ENCODE assay signal across 8 cellular contexts in the genomic region with DNA sequence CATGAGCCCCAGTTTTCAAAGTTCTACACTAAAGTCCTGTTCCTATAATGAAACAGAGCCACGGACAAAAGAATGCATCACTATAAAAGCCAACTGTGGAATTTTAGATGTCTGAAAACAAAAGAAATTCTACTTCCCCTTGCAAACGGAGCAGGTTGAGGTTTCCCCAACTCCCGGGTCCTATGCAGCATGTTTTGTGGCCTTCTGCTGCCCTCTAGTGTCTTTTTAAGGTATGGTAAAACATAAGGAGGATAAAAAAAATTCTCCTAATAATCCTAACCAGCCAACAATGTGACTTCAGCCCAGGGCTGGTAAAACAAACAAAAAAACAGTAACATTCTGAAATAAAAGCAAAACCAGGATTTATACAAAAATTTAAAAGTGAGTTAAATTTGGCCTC.
DNase-seq lines count a peak whose midpoint lies in the region; ATAC-seq and TF ChIP-seq lines count a peak whose summit lies in the region.

No MANE protein-coding gene starts in this region.

- no peaks in the 10 kb centered on the region for H3K36me3 ChIP-seq in HCT116 (ENCODE audit: control insufficient read depth in 1 of 2, insufficient read depth in 2 of 2, low read length in 2 of 2)
- H3K36me3 ChIP-seq in Peyer's patch = no peaks in the 10 kb centered on the region
- H3K36me3 ChIP-seq in tibial artery = no peaks in the 10 kb centered on the region

- no TSS peak for BruUV-seq in HCT116 (replicated peaks; lab: Mats Ljungman, UMichigan)

- no peak overlapping the region for H3K27ac Mint-ChIP-seq in central memory CD8-positive, alpha-beta T cell (ENCODE audit: low read depth)

- DNase-seq in AG08395 (ENCODE audit: low spot score) (peak; percentile 63), GM10266 (ENCODE audit: extremely low spot score) (peak; percentile 46), HCT116 (ENCODE audit: low read depth, low spot score) (peak; percentile 35), Kasumi-1 (lab: John Stamatoyannopoulos, UW) (peak; percentile 71 to 82), Peyer's patch (peak in 1 of 3 donors; percentile 49), left lobe of liver (ENCODE audit: low spot score) (no peak), tibial artery (no peak)
- no peak for DNase-seq in central memory CD8-positive, alpha-beta T cell (ENCODE audit: low spot score in 2 of 2)

- H3K9me3 ChIP-seq in HCT116 (ENCODE audit: control insufficient read depth in 1 of 2, insufficient read depth in 1 of 2, low read depth in 1 of 2, low read length in 2 of 2) (no peaks in the 10 kb centered on the region), Peyer's patch (no peaks in the 10 kb centered on the region), tibial artery (no peaks in the 10 kb centered on the region)

- H3K9ac ChIP-seq in HCT116 (ENCODE audit: low read length) = no peak overlapping the region

- POLR2A ChIA-PET in HCT116 (lab: Charles Lee) = no interaction called here

- no peaks in the 10 kb centered on the region for H3K27me3 Mint-ChIP-seq in central memory CD8-positive, alpha-beta T cell

- TF ChIP-seq CTCF in GM10266 (IDR thresholded peaks at IDR 0.05; ENCODE audit: control insufficient read depth, insufficient read depth, low read depth, missing control alignments) = peak; percentile 65
- TF ChIP-seq CTCF in HCT116 (IDR thresholded peaks at IDR 0.05 in 2 of 3, conservative IDR thresholded peaks at IDR 0.05 in 1 of 3; ENCODE audit: borderline replicate concordance in 1 of 3, insufficient read depth in 1 of 3, low read depth in 2 of 3, low read length in 2 of 3) = peak; percentile 51 to 72 (median 66); a peak in 5 of 6 replicates
- peak in 4 of 6 experiments; percentile 47 to 60 (median 50) for TF ChIP-seq CTCF in Peyer's patch (IDR thresholded peaks at IDR 0.05)
- peak; percentile 49 to 59 for TF ChIP-seq CTCF in tibial artery (IDR thresholded peaks at IDR 0.05)

- peak overlapping the region; percentile 65 for H2AFZ ChIP-seq in HCT116 (ENCODE audit: low read depth, low read length, poor library complexity, severe bottlenecking)

- H3K4me1 ChIP-seq in HCT116 (ENCODE audit: control insufficient read depth in 1 of 2, insufficient read depth in 2 of 2, low read length in 2 of 2) = no peaks in the 10 kb centered on the region
- no peaks in the 10 kb centered on the region for H3K4me1 ChIP-seq in Peyer's patch
- H3K4me1 ChIP-seq in tibial artery = peaks cover 0 to 6% (median 2%) of the 10 kb centered on the region in 4 donors

- no peaks in the 10 kb centered on the region for H3K27me3 ChIP-seq in HCT116 (ENCODE audit: insufficient read depth, low read length)
- H3K27me3 ChIP-seq in Peyer's patch = no peaks in the 10 kb centered on the region
- H3K27me3 ChIP-seq in tibial artery = peaks cover 0 to 5% of the 10 kb centered on the region in 2 donors

- H3K4me1 Mint-ChIP-seq in central memory CD8-positive, alpha-beta T cell = peaks cover 11% of the 10 kb centered on the region

- intact Hi-C loops in HCT116 (cut with micrococcal nuclease) (loop anchor here (1.0 kb wide), 2 partner anchors 1546 to 1891 kb away; no protein-coding TSS in a partner anchor), tibial artery (cut with DNase I; ENCODE audit: low total_unique reads) (no loop called here)

- peak; percentile 73 for TF ChIP-seq RAD21 in HCT116 (IDR thresholded peaks at IDR 0.05; ENCODE audit: low read depth)

- H3K4me3 ChIP-seq in HCT116 (replicated peaks in 1 of 2; ENCODE audit: low read depth in 1 of 2, low read length in 2 of 2) (no peak overlapping the region), Peyer's patch (no peak overlapping the region), tibial artery (no peak overlapping the region)

- TF ChIP-seq POLR2A in HCT116 (IDR thresholded peaks at IDR 0.05; ENCODE audit: borderline replicate concordance, extremely low read depth, insufficient read depth, insufficient read length) (no peak), Peyer's patch (IDR thresholded peaks at IDR 0.05) (no peak)

- H3K36me3 Mint-ChIP-seq in central memory CD8-positive, alpha-beta T cell (ENCODE audit: insufficient read depth) = no peaks in the 10 kb centered on the region

- RAD21 ChIA-PET in HCT116 (lab: Charles Lee; ENCODE audit: low non-redundant PET in 1 of 2, low total read pairs in 2 of 2, uncharacterized antibody in 2 of 2, unreplicated experiment in 2 of 2) = no interaction called here

- peak overlapping the region; percentile 22; the same call in 1 of the 2 replicates for H3K4me2 ChIP-seq in HCT116 (ENCODE audit: low read length)

- H3K4me3 Mint-ChIP-seq in central memory CD8-positive, alpha-beta T cell = no peak overlapping the region

- CTCF ChIA-PET in HCT116 (lab: Charles Lee) = interaction anchor here (1.0 to 2.0 kb wide), 5 partner anchors 15 to 1546 kb away, joined by 3 to 7 read pairs (median 4); no protein-coding TSS in a partner anchor

- H3K79me2 ChIP-seq in HCT116 (ENCODE audit: insufficient read depth, low read length) = no peaks in the 10 kb centered on the region

- no peaks in the 10 kb centered on the region for H3K9me2 ChIP-seq in HCT116 (ENCODE audit: insufficient read depth)

- no peak overlapping the region for H3K27ac ChIP-seq in HCT116 (ENCODE audit: low read depth, low read length)
- no peak overlapping the region for H3K27ac ChIP-seq in Peyer's patch
- H3K27ac ChIP-seq in tibial artery = no peak overlapping the region

- H4K20me1 ChIP-seq in HCT116 (ENCODE audit: insufficient read depth) = no peaks in the 10 kb centered on the region

- ATAC-seq in HCT116 = peak; percentile 82
- peak; percentile 31 for ATAC-seq in central memory CD8-positive, alpha-beta T cell (replicated peaks; ENCODE audit: extremely low read depth, poor library complexity, severe bottlenecking)
- peak; percentile 93 for ATAC-seq in left lobe of liver

- no peaks in the 10 kb centered on the region for H3K9me3 Mint-ChIP-seq in central memory CD8-positive, alpha-beta T cell

TF ChIP-seq in HCT116, 20 proteins besides CTCF, POLR2A, EP300 and RAD21:
- TF ChIP-seq YY1 (IDR thresholded peaks at IDR 0.05; ENCODE audit: extremely low read depth, insufficient replicate concordance, low read depth, low read length) (no peak), ZNF274 (IDR thresholded peaks at IDR 0.05; ENCODE audit: low read depth, low read length) (no peak), CBX3 (IDR thresholded peaks at IDR 0.05; ENCODE audit: low read depth) (no peak), SP1 (IDR thresholded peaks at IDR 0.05; ENCODE audit: low read depth) (no peak), FOSL1 (IDR thresholded peaks at IDR 0.05; ENCODE audit: low read depth) (no peak), EZH2 (IDR thresholded peaks at IDR 0.05) (no peak), SIN3A (IDR thresholded peaks at IDR 0.05; ENCODE audit: low read depth) (no peak), EGR1 (IDR thresholded peaks at IDR 0.05; ENCODE audit: low read depth) (no peak), SRF (IDR thresholded peaks at IDR 0.05; ENCODE audit: low read depth) (no peak), EZH2phosphoT487 (IDR thresholded peaks at IDR 0.05; ENCODE audit: borderline replicate concordance) (no peak), TCF7L2 (IDR thresholded peaks at IDR 0.05; ENCODE audit: borderline replicate concordance, extremely low read depth, insufficient read depth, insufficient read length) (no peak), JUND (IDR thresholded peaks at IDR 0.05) (no peak), ELF1 (IDR thresholded peaks at IDR 0.05; ENCODE audit: borderline replicate concordance, low read depth) (no peak), CEBPB (IDR thresholded peaks at IDR 0.05; ENCODE audit: low read depth) (no peak), POLR2AphosphoS5 (IDR thresholded peaks at IDR 0.05; ENCODE audit: low read depth, low read length) (no peak)
- TF ChIP-seq, protein P1, sequence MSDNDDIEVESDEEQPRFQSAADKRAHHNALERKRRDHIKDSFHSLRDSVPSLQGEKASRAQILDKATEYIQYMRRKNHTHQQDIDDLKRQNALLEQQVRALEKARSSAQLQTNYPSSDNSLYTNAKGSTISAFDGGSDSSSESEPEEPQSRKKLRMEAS (IDR thresholded peaks at IDR 0.05) = no peak

Comparison
In these comparisons a context has a peak if more than half of its experiments do, and no peak if none do; other contexts are left out.
1. DNase-seq: peak in AG08395 (single experiment), GM10266 (single experiment), HCT116 (single experiment) and Kasumi-1 (2 of 2); none in central memory CD8-positive, alpha-beta T cell (0 of 2), left lobe of liver (single experiment) and tibial artery (0 of 2).
2. ATAC-seq: peak in every context shown above with its lines; median percentile 93 in left lobe of liver; 82 in HCT116; 31 in central memory CD8-positive, alpha-beta T cell.
3. Peak in every context shown above with its lines, with median percentiles within 50 percentile points of each other: CTCF ChIP-seq.